In the genomic region with DNA sequence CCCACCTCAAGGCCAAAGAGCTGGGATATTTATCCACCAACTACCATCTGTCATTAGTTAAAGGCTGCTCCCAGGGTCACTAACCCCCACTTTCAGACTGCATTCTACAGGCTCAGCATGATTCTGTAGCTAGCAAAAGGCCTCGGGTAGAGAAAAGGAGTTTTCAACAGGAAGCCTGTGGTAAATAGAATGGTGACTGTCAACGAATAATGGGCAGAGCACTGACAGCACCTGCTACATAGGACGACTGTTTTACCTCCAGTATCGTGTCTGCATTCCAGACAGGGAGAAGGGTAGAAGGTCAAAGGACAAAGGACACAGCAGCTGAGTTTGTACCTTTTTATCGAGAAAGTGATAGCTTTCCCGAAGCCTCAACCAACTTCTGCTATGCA, we compare ENCODE assay signal across 11 cellular contexts. TPM values are rescaled to one million over a fixed set of nuclear protein-coding genes. Genes with fewer than 3 reads are reported as not detected.
A peak's percentile ranks its signal among the peaks of the same experiment; 100 is the strongest.
DNase-seq lines count a peak whose midpoint lies in the region; ATAC-seq and TF ChIP-seq lines count a peak whose summit lies in the region.
"Had no signal": no experiment of that assay in that cellular context is flagged by ENCODE, and none has a peak within 500 bp of the region (broad histone marks: within the 10 kb centered on the region; RNA-seq: fewer than 3 reads in every experiment).

No MANE protein-coding gene starts in this region.

- H3K36me3 Mint-ChIP-seq in activated T-cell treated with anti-CD3 and anti-CD28 coated beads, Interleukin-2, amount 50 U/mL, for 24 hours (ENCODE audit: low read depth): peaks cover 26% of the 10 kb centered on the region
- peaks cover 0 to 2% of the 10 kb centered on the region in 2 donors for H3K36me3 Mint-ChIP-seq in activated T-cell treated with anti-CD3 and anti-CD28 coated beads, Interleukin-2, amount 50 U/mL, for 72 hours (ENCODE audit: insufficient read depth in 2 of 2)
- peaks cover 29% of the 10 kb centered on the region for H3K36me3 Mint-ChIP-seq in stimulated activated memory B cell treated with anti-CD40 and anti-IgM and Interleukin-4, amounts not matched to agents 10 μg/mL and 1 μg/mL and 100 μg/mL, for 72 hours

- no peak for DNase-seq in activated T-cell treated with anti-CD3 and anti-CD28 coated beads, Interleukin-2, amount 50 U/mL, for 24 hours
- DNase-seq in activated T-cell treated with anti-CD3 and anti-CD28 coated beads, Interleukin-2, amount 50 U/mL, for 72 hours: no peak
- peak; percentile 82 for DNase-seq in Jurkat, Clone E6-1 (ENCODE audit: low read depth, low spot score)
- DNase-seq in tibial artery (no peak), NCI-H748 (lab: John Stamatoyannopoulos, UW; ENCODE audit: unreplicated experiment) (no peak)
- no peak for DNase-seq in activated CD4-positive, alpha-beta T cell treated with anti-CD3 and anti-CD28 coated beads, Interleukin-2, amount 50 U/mL, for 4 hours

- H3K27ac ChIP-seq in tibial artery: no peak overlapping the region
- H3K27ac ChIP-seq: A549 had no signal

- H3K27ac Mint-ChIP-seq in activated T-cell treated with anti-CD3 and anti-CD28 coated beads, Interleukin-2, amount 50 U/mL, for 24 hours: peak overlapping the region; percentile 5
- no peak overlapping the region for H3K27ac Mint-ChIP-seq in activated T-cell treated with anti-CD3 and anti-CD28 coated beads, Interleukin-2, amount 50 U/mL, for 72 hours
- H3K27ac Mint-ChIP-seq in stimulated activated memory B cell treated with anti-CD40 and anti-IgM and Interleukin-4, amounts not matched to agents 10 μg/mL and 1 μg/mL and 100 μg/mL, for 72 hours: peak overlapping the region; percentile 41

- H3K27me3 ChIP-seq in tibial artery: no peaks in the 10 kb centered on the region
- H3K27me3 ChIP-seq: SJCRH30 had no signal

- H3K4me3 Mint-ChIP-seq in activated T-cell treated with anti-CD3 and anti-CD28 coated beads, Interleukin-2, amount 50 U/mL, for 24 hours: no peak overlapping the region
- no peak overlapping the region for H3K4me3 Mint-ChIP-seq in activated T-cell treated with anti-CD3 and anti-CD28 coated beads, Interleukin-2, amount 50 U/mL, for 72 hours
- no peak overlapping the region for H3K4me3 Mint-ChIP-seq in stimulated activated memory B cell treated with anti-CD40 and anti-IgM and Interleukin-4, amounts not matched to agents 10 μg/mL and 1 μg/mL and 100 μg/mL, for 72 hours

- H3K9me3 Mint-ChIP-seq in activated T-cell treated with anti-CD3 and anti-CD28 coated beads, Interleukin-2, amount 50 U/mL, for 24 hours: no peaks in the 10 kb centered on the region
- no peaks in the 10 kb centered on the region for H3K9me3 Mint-ChIP-seq in activated T-cell treated with anti-CD3 and anti-CD28 coated beads, Interleukin-2, amount 50 U/mL, for 72 hours
- H3K9me3 Mint-ChIP-seq in stimulated activated memory B cell treated with anti-CD40 and anti-IgM and Interleukin-4, amounts not matched to agents 10 μg/mL and 1 μg/mL and 100 μg/mL, for 72 hours: no peaks in the 10 kb centered on the region

- H3K4me1 ChIP-seq in tibial artery: no peaks in the 10 kb centered on the region
- H3K4me1 ChIP-seq: A549 had no signal

- peaks cover 2 to 26% (median 14%) of the 10 kb centered on the region in 3 donors for H3K36me3 ChIP-seq in tibial artery

- ATAC-seq in activated T-cell treated with anti-CD3 and anti-CD28 coated beads, Interleukin-2, amount 50 U/mL, for 72 hours (replicated peaks in 1 of 2): no peak
- peak; percentile 52 for ATAC-seq in HG02678 (IDR thresholded peaks at IDR 0.05; ENCODE audit: unreplicated experiment)
- peak; percentile 31 for ATAC-seq in stimulated activated memory B cell treated with anti-CD40 and anti-IgM and Interleukin-4, amounts not matched to agents 10 μg/mL and 1 μg/mL and 100 μg/mL, for 72 hours
- ATAC-seq: A549 had no signal

- intact Hi-C loops in tibial artery (cut with DNase I; ENCODE audit: low total_unique reads): no loop called here

- TF ChIP-seq CTCF in tibial artery (IDR thresholded peaks at IDR 0.05): no peak

- peak overlapping the region; percentile 37 for H3K4me3 ChIP-seq in Jurkat, Clone E6-1 (ENCODE audit: low read length)
- H3K4me3 ChIP-seq in tibial artery: no peak overlapping the region
- H3K4me3 ChIP-seq: A549, lung, SJCRH30 had no signal

- no peaks in the 10 kb centered on the region for H3K9me3 ChIP-seq in tibial artery
- H3K9me3 ChIP-seq: A549, SJCRH30 had no signal

- H3K27me3 Mint-ChIP-seq in activated T-cell treated with anti-CD3 and anti-CD28 coated beads, Interleukin-2, amount 50 U/mL, for 24 hours: no peaks in the 10 kb centered on the region
- no peaks in the 10 kb centered on the region for H3K27me3 Mint-ChIP-seq in activated T-cell treated with anti-CD3 and anti-CD28 coated beads, Interleukin-2, amount 50 U/mL, for 72 hours (ENCODE audit: low read depth)
- no peaks in the 10 kb centered on the region for H3K27me3 Mint-ChIP-seq in stimulated activated memory B cell treated with anti-CD40 and anti-IgM and Interleukin-4, amounts not matched to agents 10 μg/mL and 1 μg/mL and 100 μg/mL, for 72 hours

- H3K4me1 Mint-ChIP-seq in activated T-cell treated with anti-CD3 and anti-CD28 coated beads, Interleukin-2, amount 50 U/mL, for 24 hours (ENCODE audit: low read depth): peaks cover 23% of the 10 kb centered on the region
- peaks cover 11% of the 10 kb centered on the region for H3K4me1 Mint-ChIP-seq in activated T-cell treated with anti-CD3 and anti-CD28 coated beads, Interleukin-2, amount 50 U/mL, for 72 hours (ENCODE audit: low read depth)
- peaks cover 33% of the 10 kb centered on the region for H3K4me1 Mint-ChIP-seq in stimulated activated memory B cell treated with anti-CD40 and anti-IgM and Interleukin-4, amounts not matched to agents 10 μg/mL and 1 μg/mL and 100 μg/mL, for 72 hours

RNA-seq across cellular contexts. Expression of a gene that starts 20.3 kb away (rescaled TPM):
- total RNA-seq in activated T-cell treated with anti-CD3 and anti-CD28 coated beads, Interleukin-2, amount 50 U/mL, for 72 hours: 10 to 100 TPM; 20.9 to 21.8 TPM
- polyA plus RNA-seq in Jurkat, Clone E6-1 (2012; ENCODE audit: insufficient read depth, insufficient read length): 11.6 TPM

RNA-seq across cellular contexts. Expression of a gene that starts 20.3 kb away (rescaled TPM):
- 10 to 100 TPM; 31.8 to 33.7 TPM for total RNA-seq in activated T-cell treated with anti-CD3 and anti-CD28 coated beads, Interleukin-2, amount 50 U/mL, for 72 hours
- 25.0 TPM for polyA plus RNA-seq in Jurkat, Clone E6-1 (2012; ENCODE audit: insufficient read depth, insufficient read length)

Comparison
In these comparisons a context has a peak if more than half of its experiments do, and no peak if none do; other contexts are left out.
1. ATAC-seq: peak in HG02678 (single experiment) and stimulated activated memory B cell treated with anti-CD40 and anti-IgM and Interleukin-4, amounts not matched to agents 10 μg/mL and 1 μg/mL and 100 μg/mL, for 72 hours (single experiment); none in activated T-cell treated with anti-CD3 and anti-CD28 coated beads, Interleukin-2, amount 50 U/mL, for 72 hours (0 of 2).